Comparison of ENCODE assay signal across 7 cellular contexts in genomic region chr4:40828661-40829060, GRCh38.
"Had no signal": no experiment of that assay in that cellular context is flagged by ENCODE, and none has a peak within 500 bp of the region (broad histone marks: within the 10 kb centered on the region; RNA-seq: fewer than 3 reads in every experiment).

No MANE protein-coding gene starts in this region.

- H3K4me3 Mint-ChIP-seq: GM23338, HFFc6 had no signal

- H3K9me3 Mint-ChIP-seq: GM23338, HFFc6 had no signal

- DNase-seq: HFFc6 had no signal

- H3K4me1 Mint-ChIP-seq: GM23338 had no signal

- H3K9me3 ChIP-seq: HAP-1 had no signal

- ATAC-seq: GM23338, HCT116, HepG2 had no signal

- H3K4me3 ChIP-seq: GM23338, HAP-1 had no signal

- H3K27ac Mint-ChIP-seq: HFFc6, IgD-negative memory B cell had no signal

- H3K27ac ChIP-seq: HL-60 had no signal

- H3K27me3 Mint-ChIP-seq: IgD-negative memory B cell had no signal
